In the genomic region with DNA sequence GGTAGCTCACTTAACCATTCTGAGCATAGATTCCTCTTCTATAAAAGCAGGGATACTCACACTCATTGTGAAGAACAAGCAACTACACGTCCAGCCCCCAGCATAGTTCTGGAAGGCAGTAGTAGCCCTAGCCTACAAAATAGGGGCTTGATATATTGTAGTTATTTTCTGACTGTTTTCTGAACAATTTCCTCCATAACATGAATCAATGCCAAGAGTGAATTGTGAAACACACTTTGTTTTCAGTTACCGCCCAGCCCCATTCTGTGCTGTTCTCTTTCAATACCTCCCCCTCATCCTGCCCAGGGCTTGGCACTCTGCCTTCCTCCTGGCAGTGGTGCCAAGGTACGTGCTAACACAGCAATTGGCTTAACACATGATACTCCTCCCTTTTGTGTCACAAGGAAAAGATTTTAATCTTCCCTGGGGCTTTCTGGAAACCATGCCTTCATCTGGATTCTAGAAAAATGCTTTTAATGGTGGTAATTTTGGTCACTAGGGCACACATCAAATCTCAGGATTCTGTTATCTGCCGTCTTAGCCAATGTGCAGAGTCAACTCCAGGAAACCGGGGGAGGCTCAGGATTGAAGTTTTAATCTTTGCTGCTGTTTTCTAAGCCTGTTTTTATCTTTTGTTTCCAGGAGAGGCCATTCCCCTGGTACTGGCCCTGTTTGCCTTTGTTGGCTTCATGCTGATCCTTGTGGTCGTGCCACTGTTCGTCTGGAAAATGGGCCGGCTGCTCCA, we compare ENCODE assay signal across 8 cellular contexts. TPM values are rescaled to one million over a fixed set of nuclear protein-coding genes. Genes with fewer than 3 reads are reported as not detected.
DNase-seq lines count a peak whose midpoint lies in the region; ATAC-seq, FAIRE-seq and TF ChIP-seq lines count a peak whose summit lies in the region.

No MANE protein-coding gene starts in this region.

- H3K27ac Mint-ChIP-seq in natural killer cell = peak overlapping the region in 1 of 2 donors; percentile 49
- no peak overlapping the region for H3K27ac Mint-ChIP-seq in osteocyte (ENCODE audit: unreplicated experiment)

- DNase-seq in GOT3 (lab: John Stamatoyannopoulos, UW) (peak; percentile 78), RCC 7860 (ENCODE audit: low spot score) (peak; percentile 17), fibroblast of peridontal ligament (ENCODE audit: extremely low read depth) (peak; percentile 90), natural killer cell (no peak), osteocyte (ENCODE audit: extremely low spot score, unreplicated experiment) (no peak), SIG-M5 (lab: John Stamatoyannopoulos, UW) (no peak)

- H3K9ac ChIP-seq in rectal smooth muscle tissue (ENCODE audit: low read length) = no peak overlapping the region

- H3K4me3 ChIP-seq in rectal smooth muscle tissue (ENCODE audit: low read length) = no peak overlapping the region

- H3K4me1 Mint-ChIP-seq in natural killer cell (peaks cover 0 to 16% of the 10 kb centered on the region in 2 donors), osteocyte (ENCODE audit: unreplicated experiment) (peaks cover 10% of the 10 kb centered on the region)

- peak overlapping the region; percentile 30 for H3K27ac ChIP-seq in rectal smooth muscle tissue (ENCODE audit: low read depth, low read length)

- no peaks in the 10 kb centered on the region for H3K27me3 ChIP-seq in rectal smooth muscle tissue (ENCODE audit: control insufficient read depth, insufficient read depth, low read length)

- no peaks in the 10 kb centered on the region for H3K36me3 ChIP-seq in rectal smooth muscle tissue (ENCODE audit: control insufficient read depth, insufficient read depth, low read length)

- H3K4me3 Mint-ChIP-seq in natural killer cell (no peak overlapping the region), osteocyte (ENCODE audit: unreplicated experiment) (no peak overlapping the region)

- no peaks in the 10 kb centered on the region for H3K27me3 Mint-ChIP-seq in natural killer cell (ENCODE audit: low read depth in 2 of 2)
- no peaks in the 10 kb centered on the region for H3K27me3 Mint-ChIP-seq in osteocyte (ENCODE audit: unreplicated experiment)

- TF ChIP-seq CTCF in natural killer cell (IDR thresholded peaks at IDR 0.05) (no peak), osteocyte (IDR thresholded peaks at IDR 0.05) (no peak)

- intact Hi-C loops in natural killer cell (cut with micrococcal nuclease) = no loop called here

- no peak for ATAC-seq in natural killer cell
- no peak for ATAC-seq in HG02571 (IDR thresholded peaks at IDR 0.05; ENCODE audit: unreplicated experiment)

- FAIRE-seq in RCC 7860 (lab: Jason Lieb, UNC) = peak; percentile 14

- no peaks in the 10 kb centered on the region for H3K9me3 Mint-ChIP-seq in natural killer cell
- no peaks in the 10 kb centered on the region for H3K9me3 Mint-ChIP-seq in osteocyte (ENCODE audit: unreplicated experiment)

- H3K4me1 ChIP-seq in rectal smooth muscle tissue (ENCODE audit: control insufficient read depth, insufficient read depth, low read length) = no peaks in the 10 kb centered on the region

- H3K36me3 Mint-ChIP-seq in natural killer cell (no peaks in the 10 kb centered on the region), osteocyte (ENCODE audit: unreplicated experiment) (no peaks in the 10 kb centered on the region)

RNA-seq across cellular contexts. Expression of a gene that starts 37.2 kb away (rescaled TPM):
- 1 to 10 TPM; 1.9 to 3.6 (median 2.8) TPM for total RNA-seq in natural killer cell
- 0.55 TPM in 1 of 2 replicates, not detected in the other for total RNA-seq in osteocyte

Comparison
In these comparisons a context has a peak if more than half of its experiments do, and no peak if none do; other contexts are left out.
1. DNase-seq: peak in GOT3 (single experiment), RCC 7860 (single experiment) and fibroblast of peridontal ligament (single experiment); none in natural killer cell (single experiment), osteocyte (single experiment) and SIG-M5 (single experiment).